ENCODE assay signal across 16 cellular contexts in the genomic region with DNA sequence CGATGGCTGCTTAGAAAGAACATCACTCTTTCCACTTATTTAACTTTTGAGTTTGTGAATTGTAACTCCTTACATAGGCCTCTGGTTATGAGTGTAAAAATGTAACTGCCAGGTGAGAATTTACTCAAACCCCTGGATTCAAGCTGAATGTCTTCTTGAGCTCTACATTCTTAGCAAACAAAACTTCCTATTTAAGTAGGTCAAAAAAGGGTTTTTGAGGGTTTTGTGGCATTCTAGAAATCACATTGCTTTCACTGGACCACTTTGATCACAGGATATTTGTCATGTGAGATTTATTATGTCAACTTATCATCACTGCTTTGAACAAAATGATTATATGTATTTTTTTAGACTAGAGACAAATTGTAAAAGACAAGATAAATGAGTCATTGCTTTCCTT. TPM values are rescaled to one million over a fixed set of nuclear protein-coding genes. Genes with fewer than 3 reads are reported as not detected.
DNase-seq lines count a peak whose midpoint lies in the region; ATAC-seq and TF ChIP-seq lines count a peak whose summit lies in the region.
"Had no signal": no experiment of that assay in that cellular context is flagged by ENCODE, and none has a peak within 500 bp of the region (broad histone marks: within the 10 kb centered on the region; RNA-seq: fewer than 3 reads in every experiment).

No MANE protein-coding gene starts in this region.

- POLR2A ChIA-PET in activated CD4-positive, alpha-beta memory T cell treated with anti-CD3 and anti-CD28 coated beads, Interleukin-2, amount 10 ng/mL, durations not matched to agents 7 days and 5 days (lab: Charles Lee) = interaction anchor here (0.6 to 3.5 kb wide), 13 partner anchors 9 to 258 kb away, joined by 3 to 23 read pairs (median 10); a partner anchor contains a TSS
- POLR2A ChIA-PET in naive thymus-derived CD8-positive, alpha-beta T cell (lab: Charles Lee) = interaction anchor here (0.9 to 1.9 kb wide), 4 partner anchors 16 to 119 kb away, joined by 3 to 9 read pairs (median 4); a partner anchor contains a TSS

- no peak for TF ChIP-seq CTCF in GM06990 (IDR thresholded peaks at IDR 0.05; ENCODE audit: insufficient read depth, low read length, poor library complexity, severe bottlenecking)
- TF ChIP-seq CTCF in GM20000 (IDR thresholded peaks at IDR 0.05; ENCODE audit: extremely low read depth, missing control alignments) = no peak
- TF ChIP-seq CTCF in mesothelial cell of epicardium (IDR thresholded peaks at IDR 0.05; ENCODE audit: unreplicated experiment) = no peak

- peaks cover 1% of the 10 kb centered on the region for H3K27me3 Mint-ChIP-seq in activated CD4-positive, alpha-beta memory T cell treated with anti-CD3 and anti-CD28 coated beads, Interleukin-2, amount 10 ng/mL, durations not matched to agents 7 days and 5 days
- peaks cover 0 to 7% (median 0%) of the 10 kb centered on the region in 5 donors for H3K27me3 Mint-ChIP-seq in naive thymus-derived CD8-positive, alpha-beta T cell
- H3K27me3 Mint-ChIP-seq in mesothelial cell of epicardium (ENCODE audit: low read depth) = no peaks in the 10 kb centered on the region

- peak overlapping the region; percentile 55 for H3K4me3 Mint-ChIP-seq in activated CD4-positive, alpha-beta memory T cell treated with anti-CD3 and anti-CD28 coated beads, Interleukin-2, amount 10 ng/mL, durations not matched to agents 7 days and 5 days
- peak overlapping the region; percentile 36 to 83 (median 73) for H3K4me3 Mint-ChIP-seq in naive thymus-derived CD8-positive, alpha-beta T cell
- H3K4me3 Mint-ChIP-seq in mesothelial cell of epicardium = no peak overlapping the region
- H3K4me3 Mint-ChIP-seq: GM23338, naive B cell had no signal

- peak; percentile 61 to 63 for ATAC-seq in naive thymus-derived CD8-positive, alpha-beta T cell
- ATAC-seq: GM23338, PC-3 had no signal

- no peaks in the 10 kb centered on the region for H3K27me3 ChIP-seq in GM06990 (replicated peaks; ENCODE audit: control insufficient read depth, insufficient read depth, low read length)
- H3K27me3 ChIP-seq: tibial nerve had no signal

- peaks cover 2% of the 10 kb centered on the region for H3K9me3 Mint-ChIP-seq in activated CD4-positive, alpha-beta memory T cell treated with anti-CD3 and anti-CD28 coated beads, Interleukin-2, amount 10 ng/mL, durations not matched to agents 7 days and 5 days
- H3K9me3 Mint-ChIP-seq in naive thymus-derived CD8-positive, alpha-beta T cell = no peaks in the 10 kb centered on the region
- H3K9me3 Mint-ChIP-seq in mesothelial cell of epicardium = no peaks in the 10 kb centered on the region
- H3K9me3 Mint-ChIP-seq: GM23338 had no signal

- H3K27ac Mint-ChIP-seq in activated CD4-positive, alpha-beta memory T cell treated with anti-CD3 and anti-CD28 coated beads, Interleukin-2, amount 10 ng/mL, durations not matched to agents 7 days and 5 days = peak overlapping the region; percentile 82
- peak overlapping the region; percentile 19 to 91 (median 74) for H3K27ac Mint-ChIP-seq in naive thymus-derived CD8-positive, alpha-beta T cell
- no peak overlapping the region for H3K27ac Mint-ChIP-seq in mesothelial cell of epicardium
- H3K27ac Mint-ChIP-seq: GM23338 had no signal

- peaks cover 26% of the 10 kb centered on the region for H3K36me3 Mint-ChIP-seq in activated CD4-positive, alpha-beta memory T cell treated with anti-CD3 and anti-CD28 coated beads, Interleukin-2, amount 10 ng/mL, durations not matched to agents 7 days and 5 days (ENCODE audit: low read depth)
- no peaks in the 10 kb centered on the region for H3K36me3 Mint-ChIP-seq in naive thymus-derived CD8-positive, alpha-beta T cell
- no peaks in the 10 kb centered on the region for H3K36me3 Mint-ChIP-seq in mesothelial cell of epicardium
- H3K36me3 Mint-ChIP-seq: naive B cell had no signal

- peaks cover 68% of the 10 kb centered on the region for H3K4me1 Mint-ChIP-seq in activated CD4-positive, alpha-beta memory T cell treated with anti-CD3 and anti-CD28 coated beads, Interleukin-2, amount 10 ng/mL, durations not matched to agents 7 days and 5 days
- peaks cover 20 to 42% (median 33%) of the 10 kb centered on the region in 4 donors for H3K4me1 Mint-ChIP-seq in naive thymus-derived CD8-positive, alpha-beta T cell
- H3K4me1 Mint-ChIP-seq in mesothelial cell of epicardium = peaks cover 12% of the 10 kb centered on the region
- H3K4me1 Mint-ChIP-seq: GM23338, naive B cell had no signal

- no peak overlapping the region for H3K27ac ChIP-seq in substantia nigra (ENCODE audit: low read depth, low read length, poor library complexity, severe bottlenecking)
- H3K27ac ChIP-seq: tibial nerve had no signal

- H3K4me3 ChIP-seq in GM06990 (replicated peaks; ENCODE audit: low read depth, low read length) = no peak overlapping the region
- H3K4me3 ChIP-seq: GM23338, tibial nerve had no signal

- H3K36me3 ChIP-seq in GM06990 (ENCODE audit: control insufficient read depth, insufficient read depth, low read length) = no peaks in the 10 kb centered on the region
- H3K36me3 ChIP-seq: tibial nerve had no signal

- DNase-seq in GM06990 (ENCODE audit: extremely low read depth, insufficient read length) (peak; percentile 41), GM20000 (ENCODE audit: low spot score) (peak; percentile 10), occipital lobe (lab: John Stamatoyannopoulos, UW) (no peak), mesothelial cell of epicardium (ENCODE audit: low spot score in 2 of 2, unreplicated experiment in 2 of 2) (no peak), substantia nigra (lab: John Stamatoyannopoulos, UW) (no peak)
- DNase-seq in activated CD4-positive, alpha-beta memory T cell treated with anti-CD3 and anti-CD28 coated beads, Interleukin-2, amount 10 ng/mL, durations not matched to agents 7 days and 5 days = no peak
- peak in 4 of 10 donors; percentile 12 to 73 (median 58) for DNase-seq in naive thymus-derived CD8-positive, alpha-beta T cell
- DNase-seq: KG1; naive B cell; NCI-H446; PC-3; stimulated activated CD4-positive, alpha-beta T cell treated with anti-CD3 and anti-CD28 coated beads, Interleukin-1b, Interleukin-23, amount 100 ng/mL, for 48 hours had no signal

- CTCF ChIA-PET in activated CD4-positive, alpha-beta memory T cell treated with anti-CD3 and anti-CD28 coated beads, Interleukin-2, amount 10 ng/mL, durations not matched to agents 7 days and 5 days (lab: Charles Lee) = interaction anchor here (1.0 to 2.7 kb wide), 3 partner anchors 10 to 39 kb away, joined by 3 to 28 read pairs (median 7); no protein-coding TSS in a partner anchor

RNA-seq across cellular contexts. Expression of a gene that starts 5.7 kb away (rescaled TPM):
- total RNA-seq in activated CD4-positive, alpha-beta memory T cell treated with anti-CD3 and anti-CD28 coated beads, Interleukin-2, amount 10 ng/mL, durations not matched to agents 7 days and 5 days = 1 to 10 TPM; 4.2 to 5.0 TPM
- total RNA-seq in naive thymus-derived CD8-positive, alpha-beta T cell = not detected
- not detected for polyA plus RNA-seq in naive thymus-derived CD8-positive, alpha-beta T cell
- total RNA-seq in occipital lobe (not detected), mesothelial cell of epicardium (0.09 TPM in 1 of 3 replicates, not detected in the others)
- total RNA-seq: GM23338, lower leg skin, PC-3, renal cortical epithelial cell, tibial nerve had no signal
- polyA plus RNA-seq: GM23338 had no signal

RNA-seq across cellular contexts. Expression of a gene that starts 37.2 kb away (rescaled TPM):
- total RNA-seq in activated CD4-positive, alpha-beta memory T cell treated with anti-CD3 and anti-CD28 coated beads, Interleukin-2, amount 10 ng/mL, durations not matched to agents 7 days and 5 days = not detected
- not detected for total RNA-seq in naive thymus-derived CD8-positive, alpha-beta T cell
- not detected for polyA plus RNA-seq in naive thymus-derived CD8-positive, alpha-beta T cell
- total RNA-seq in occipital lobe (not detected), mesothelial cell of epicardium (0.22 to 0.23 TPM in 2 of 3 replicates, not detected in the other)
- total RNA-seq: GM23338, lower leg skin, PC-3, renal cortical epithelial cell, tibial nerve had no signal
- polyA plus RNA-seq: GM23338 had no signal

Comparison
In these comparisons a context has a peak if more than half of its experiments do, and no peak if none do; other contexts are left out.
1. DNase-seq: peak in GM06990 (single experiment) and GM20000 (single experiment); none in activated CD4-positive, alpha-beta memory T cell treated with anti-CD3 and anti-CD28 coated beads, Interleukin-2, amount 10 ng/mL, durations not matched to agents 7 days and 5 days (single experiment), occipital lobe (single experiment), mesothelial cell of epicardium (0 of 2) and substantia nigra (0 of 49).